8 cellular contexts compared by ENCODE assay signal in genomic region chr6:133890941-133891813, GRCh38. TPM values are rescaled to one million over a fixed set of nuclear protein-coding genes. Genes with fewer than 3 reads are reported as not detected.
A peak's percentile ranks its signal among the peaks of the same experiment; 100 is the strongest.
DNase-seq lines count a peak whose midpoint lies in the region; ATAC-seq and TF ChIP-seq lines count a peak whose summit lies in the region.

No MANE protein-coding gene starts in this region.

- H2AFZ ChIP-seq in KMS-11 (ENCODE audit: low read depth): peak overlapping the region; percentile 95

- peak overlapping the region; percentile 58 for H3K4me3 ChIP-seq in CD8-positive, alpha-beta memory T cell (ENCODE audit: low read length)
- H3K4me3 ChIP-seq in KMS-11 (IDR thresholded peaks at IDR 0.05; ENCODE audit: insufficient read depth, low read depth, low read length) (no peak overlapping the region), right cardiac atrium (ENCODE audit: low read length) (peak overlapping the region; percentile 80), retinal pigment epithelial cell (ENCODE audit: low read length) (peak overlapping the region; percentile 39)

- H3K4me3 Mint-ChIP-seq in CD8-positive, alpha-beta memory T cell: peak overlapping the region; percentile 44 to 81 (median 75)
- H3K4me3 Mint-ChIP-seq in activated naive CD4-positive, alpha-beta T cell treated with anti-CD3 and anti-CD28 coated beads, Interleukin-2, amount 10 ng/mL, durations not matched to agents 7 days and 5 days: peak overlapping the region; percentile 56

- no peaks in the 10 kb centered on the region for H3K36me3 Mint-ChIP-seq in CD8-positive, alpha-beta memory T cell
- no peaks in the 10 kb centered on the region for H3K36me3 Mint-ChIP-seq in activated naive CD4-positive, alpha-beta T cell treated with anti-CD3 and anti-CD28 coated beads, Interleukin-2, amount 10 ng/mL, durations not matched to agents 7 days and 5 days

- TF ChIP-seq CTCF in KMS-11 (conservative IDR thresholded peaks at IDR 0.05; ENCODE audit: low read depth, low read length) (no peak), retinal pigment epithelial cell (conservative IDR thresholded peaks at IDR 0.05; ENCODE audit: low read depth, low read length) (no peak), GM10248 (IDR thresholded peaks at IDR 0.05; ENCODE audit: control extremely low read depth, extremely low read depth, low read depth, missing control alignments) (no peak)

- intact Hi-C loops in right cardiac atrium (cut with DNase I): no loop called here

- H3K79me2 ChIP-seq in KMS-11 (ENCODE audit: insufficient read depth, low read depth): no peaks in the 10 kb centered on the region

- H3K27me3 ChIP-seq in CD8-positive, alpha-beta memory T cell (ENCODE audit: insufficient read depth, low read length, poor library complexity, severe bottlenecking): peaks cover 55% of the 10 kb centered on the region
- H3K27me3 ChIP-seq in KMS-11 (ENCODE audit: insufficient read depth, low read depth) (no peaks in the 10 kb centered on the region), right cardiac atrium (ENCODE audit: control insufficient read depth, insufficient read depth) (no peaks in the 10 kb centered on the region)

- ATAC-seq in right cardiac atrium (peak; percentile 9 to 13), HG03045 (IDR thresholded peaks at IDR 0.05; ENCODE audit: unreplicated experiment) (no peak), HG03354 (IDR thresholded peaks at IDR 0.05; ENCODE audit: poor library complexity, severe bottlenecking, unreplicated experiment) (no peak)

- peaks cover 21% of the 10 kb centered on the region for H3K4me1 ChIP-seq in CD8-positive, alpha-beta memory T cell (ENCODE audit: insufficient read depth, low read length)
- H3K4me1 ChIP-seq in KMS-11 (ENCODE audit: low read depth, poor library complexity, severe bottlenecking) (peaks cover 7% of the 10 kb centered on the region), right cardiac atrium (ENCODE audit: control insufficient read depth, insufficient read depth, low read length) (no peaks in the 10 kb centered on the region)

- H3K27ac Mint-ChIP-seq in CD8-positive, alpha-beta memory T cell: peak overlapping the region in 2 of 8 donors; percentile 7 to 22
- peak overlapping the region; percentile 9 for H3K27ac Mint-ChIP-seq in activated naive CD4-positive, alpha-beta T cell treated with anti-CD3 and anti-CD28 coated beads, Interleukin-2, amount 10 ng/mL, durations not matched to agents 7 days and 5 days

- H3K9me3 ChIP-seq in CD8-positive, alpha-beta memory T cell (ENCODE audit: low read length): no peaks in the 10 kb centered on the region
- H3K9me3 ChIP-seq in right cardiac atrium (ENCODE audit: control insufficient read depth, low read length): no peaks in the 10 kb centered on the region

- CTCF ChIA-PET in CD8-positive, alpha-beta memory T cell (lab: Charles Lee): interaction anchor here (1.3 kb wide), 1 partner anchor 11 kb away, joined by 3 read pairs; no protein-coding TSS in a partner anchor
- CTCF ChIA-PET in activated naive CD4-positive, alpha-beta T cell treated with anti-CD3 and anti-CD28 coated beads, Interleukin-2, amount 10 ng/mL, durations not matched to agents 7 days and 5 days (lab: Charles Lee): interaction anchor here (1.5 kb wide), 1 partner anchor 25 kb away, joined by 4 read pairs; no protein-coding TSS in a partner anchor
- CTCF ChIA-PET in GM10248 (lab: Yijun Ruan, JAX): interaction anchor here (0.9 to 1.3 kb wide), 4 partner anchors 8 to 42 kb away, joined by 3 to 4 read pairs (median 4); no protein-coding TSS in a partner anchor

- peaks cover 68 to 92% of the 10 kb centered on the region in 2 donors for H3K27me3 Mint-ChIP-seq in CD8-positive, alpha-beta memory T cell
- H3K27me3 Mint-ChIP-seq in activated naive CD4-positive, alpha-beta T cell treated with anti-CD3 and anti-CD28 coated beads, Interleukin-2, amount 10 ng/mL, durations not matched to agents 7 days and 5 days: peaks cover 83% of the 10 kb centered on the region

- peak overlapping the region; percentile 25; the same call in 1 of the 2 replicates for H3K9ac ChIP-seq in KMS-11

- no peaks in the 10 kb centered on the region for H4K20me1 ChIP-seq in KMS-11 (ENCODE audit: insufficient read depth)

- POLR2A ChIA-PET in CD8-positive, alpha-beta memory T cell (lab: Charles Lee): no interaction called here
- POLR2A ChIA-PET in GM10248 (lab: Yijun Ruan, JAX): no interaction called here

- H3K4me1 Mint-ChIP-seq in CD8-positive, alpha-beta memory T cell: peaks cover 30 to 54% (median 34%) of the 10 kb centered on the region in 3 donors
- peaks cover 19% of the 10 kb centered on the region for H3K4me1 Mint-ChIP-seq in activated naive CD4-positive, alpha-beta T cell treated with anti-CD3 and anti-CD28 coated beads, Interleukin-2, amount 10 ng/mL, durations not matched to agents 7 days and 5 days

- H3K9me3 Mint-ChIP-seq in CD8-positive, alpha-beta memory T cell: no peaks in the 10 kb centered on the region
- no peaks in the 10 kb centered on the region for H3K9me3 Mint-ChIP-seq in activated naive CD4-positive, alpha-beta T cell treated with anti-CD3 and anti-CD28 coated beads, Interleukin-2, amount 10 ng/mL, durations not matched to agents 7 days and 5 days

- WGBS in right cardiac atrium: 1% methylated on average over 40 of the region's 40 CpGs

- no peak for DNase-seq in CD8-positive, alpha-beta memory T cell
- no peak for DNase-seq in activated naive CD4-positive, alpha-beta T cell treated with anti-CD3 and anti-CD28 coated beads, Interleukin-2, amount 10 ng/mL, durations not matched to agents 7 days and 5 days
- DNase-seq in right cardiac atrium: peak; percentile 43 to 80 (median 77)
- no peak for DNase-seq in retinal pigment epithelial cell (ENCODE audit: low read depth)
- DNase-seq in GM10248 (ENCODE audit: extremely low spot score): no peak

- H3K27ac ChIP-seq in CD8-positive, alpha-beta memory T cell (ENCODE audit: low read depth, low read length): no peak overlapping the region
- no peak overlapping the region for H3K27ac ChIP-seq in KMS-11
- H3K27ac ChIP-seq in right cardiac atrium (ENCODE audit: low read length): peak overlapping the region; percentile 46

- H3K4me2 ChIP-seq in KMS-11: peak overlapping the region; percentile 97

- H3K36me3 ChIP-seq in CD8-positive, alpha-beta memory T cell (ENCODE audit: insufficient read depth, low read length): no peaks in the 10 kb centered on the region
- no peaks in the 10 kb centered on the region for H3K36me3 ChIP-seq in KMS-11 (ENCODE audit: insufficient read depth)

RNA-seq across cellular contexts. Expression of gene TCF21, which starts 2.3 kb away (rescaled TPM):
- not detected for total RNA-seq in CD8-positive, alpha-beta memory T cell
- not detected for polyA plus RNA-seq in CD8-positive, alpha-beta memory T cell
- 10 to 100 TPM in 3 of 4 donors, 1 to 10 TPM in 1; 10.0 to 25.4 (median 12.9) TPM for total RNA-seq in right cardiac atrium
- 7.9 TPM for polyA plus RNA-seq in right cardiac atrium

Comparison
In these comparisons a context has a peak if more than half of its experiments do, and no peak if none do; other contexts are left out.
1. DNase-seq: peak in right cardiac atrium (3 of 3); none in CD8-positive, alpha-beta memory T cell (0 of 5), activated naive CD4-positive, alpha-beta T cell treated with anti-CD3 and anti-CD28 coated beads, Interleukin-2, amount 10 ng/mL, durations not matched to agents 7 days and 5 days (single experiment), retinal pigment epithelial cell (single experiment) and GM10248 (single experiment).
2. ATAC-seq: peak in right cardiac atrium (2 of 2); none in HG03045 (single experiment) and HG03354 (single experiment).
3. RNA of gene TCF21, which starts 2.3 kb away (total RNA-seq): 10.0 to 25.4 TPM in right cardiac atrium; not detected in CD8-positive, alpha-beta memory T cell; every median in the first group is over 10 times any median in the second.